In the genomic region with DNA sequence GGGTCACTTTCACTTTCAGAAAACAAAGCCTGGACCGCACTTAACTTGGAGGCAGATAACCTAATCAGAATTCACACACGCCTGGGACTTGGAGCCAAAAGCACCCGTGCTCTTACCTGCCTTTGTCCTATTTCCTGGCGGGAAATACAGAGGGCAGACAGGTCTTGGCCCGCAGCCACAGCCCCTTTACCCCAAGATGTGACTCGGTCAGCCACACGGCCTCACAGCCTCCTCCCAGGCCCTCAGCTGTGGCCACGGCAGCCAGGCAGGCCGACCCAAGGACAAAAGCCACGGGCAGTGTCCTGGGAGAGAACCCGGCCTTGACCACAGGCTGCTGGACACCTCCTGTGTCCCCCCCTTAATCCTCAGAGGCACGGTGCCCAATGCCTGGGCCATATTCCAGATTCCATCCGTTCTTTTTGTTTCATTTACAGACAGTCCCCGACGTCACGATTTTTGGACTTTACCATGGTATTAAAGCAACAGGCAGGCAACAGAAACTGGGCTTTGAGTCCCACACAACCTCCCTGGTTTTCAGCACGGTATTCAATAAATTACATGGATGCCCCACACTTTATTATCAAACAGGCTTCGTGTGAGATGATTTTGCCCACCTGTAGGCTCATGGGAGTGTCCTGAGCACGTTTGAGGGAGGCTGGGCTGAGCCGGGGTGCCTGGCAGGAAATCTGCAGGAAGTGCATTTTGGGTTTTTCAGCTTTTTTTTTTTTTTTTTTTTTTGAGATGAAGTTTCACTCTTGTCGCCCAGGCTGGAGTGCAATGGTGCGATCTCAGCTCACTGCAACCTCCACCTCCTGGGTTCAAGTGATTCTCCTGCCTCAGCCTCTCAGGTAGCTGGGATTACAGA, we compare ENCODE assay signal across 10 cellular contexts. TPM values are rescaled to one million over a fixed set of nuclear protein-coding genes. Genes with fewer than 3 reads are reported as not detected.
A peak's percentile ranks its signal among the peaks of the same experiment; 100 is the strongest.
DNase-seq lines count a peak whose midpoint lies in the region; ATAC-seq and TF ChIP-seq lines count a peak whose summit lies in the region.
"Had no signal": no experiment of that assay in that cellular context is flagged by ENCODE, and none has a peak within 500 bp of the region (broad histone marks: within the 10 kb centered on the region; RNA-seq: fewer than 3 reads in every experiment).

No MANE protein-coding gene starts in this region.

- TF ChIP-seq CTCF in HEK293 (tag by site-specific recombination; IDR thresholded peaks at IDR 0.05) (no peak), stomach (IDR thresholded peaks at IDR 0.05) (no peak), progenitor cell of endocrine pancreas (IDR thresholded peaks at IDR 0.05; ENCODE audit: unreplicated experiment) (no peak)

- H3K9me3 Mint-ChIP-seq in progenitor cell of endocrine pancreas (ENCODE audit: low read depth) = no peaks in the 10 kb centered on the region

- no peak for TF ChIP-seq POLR2A in stomach (IDR thresholded peaks at IDR 0.05)

- H3K4me1 Mint-ChIP-seq in progenitor cell of endocrine pancreas (ENCODE audit: low read depth) = peaks cover 7% of the 10 kb centered on the region

- H3K27ac ChIP-seq in HEK293 (ENCODE audit: extremely low read depth, low read depth, low read length) (no peak overlapping the region), stomach (peak overlapping the region; percentile 84 to 92 (median 90))

- ATAC-seq in left lobe of liver = peak; percentile 82
- ATAC-seq in HG02623 (IDR thresholded peaks at IDR 0.05; ENCODE audit: unreplicated experiment) = no peak

- CTCF ChIA-PET in HEK293 (lab: Yijun Ruan, JAX) = no interaction called here

- intact Hi-C loops in stomach (cut with DNase I; ENCODE audit: low total_unique reads) = no loop called here

- no peak overlapping the region for H3K27ac Mint-ChIP-seq in progenitor cell of endocrine pancreas

- H3K27me3 ChIP-seq in stomach = no peaks in the 10 kb centered on the region

- H3K9me3 ChIP-seq in HEK293 (ENCODE audit: control insufficient read depth, insufficient read depth, low read depth, low read length) (no peaks in the 10 kb centered on the region), stomach (no peaks in the 10 kb centered on the region)

- H3K27me3 Mint-ChIP-seq in progenitor cell of endocrine pancreas = no peaks in the 10 kb centered on the region

- peaks cover 1% of the 10 kb centered on the region for H3K36me3 Mint-ChIP-seq in progenitor cell of endocrine pancreas (ENCODE audit: insufficient read depth)

- H3K4me3 ChIP-seq in HEK293 (ENCODE audit: low read depth, low read length) (no peak overlapping the region), stomach (peak overlapping the region; percentile 36 to 46 (median 42))

- WGBS in stomach, 5 donors = 8 to 26% (median 12%) methylated on average over 20 to 22 of the region's 22 CpGs

- H3K36me3 ChIP-seq in HEK293 (ENCODE audit: control insufficient read depth in 2 of 2, insufficient read depth in 1 of 2, low read length in 2 of 2) (no peaks in the 10 kb centered on the region), stomach (no peaks in the 10 kb centered on the region)

- no peaks in the 10 kb centered on the region; the same call in 1 of the 2 replicates for H3K4me1 ChIP-seq in HEK293 (ENCODE audit: control insufficient read depth, insufficient read depth, low read length)
- peaks cover 37 to 43% (median 39%) of the 10 kb centered on the region in 4 donors for H3K4me1 ChIP-seq in stomach

- POLR2A ChIA-PET in HEK293 (lab: Yijun Ruan, JAX) = no interaction called here

- peak; percentile 61 for DNase-seq in cerebellar cortex (ENCODE audit: low spot score)
- DNase-seq in left lobe of liver (ENCODE audit: low spot score) = peak; percentile 90
- peak; percentile 85 for DNase-seq in stomach
- DNase-seq in activated CD8-positive, alpha-beta memory T cell treated with anti-CD3 and anti-CD28 coated beads, Interleukin-2, amount 50 U/mL, for 4 hours = no peak
- no peak for DNase-seq in progenitor cell of endocrine pancreas (ENCODE audit: low spot score, unreplicated experiment)
- DNase-seq in NCI-H2107 treated with DMSO at 0.1 percent for 48 hours (lab: John Stamatoyannopoulos, UW; ENCODE audit: unreplicated experiment) = no peak
- DNase-seq: H7, KBM-7 had no signal

- no peak overlapping the region for H3K4me3 Mint-ChIP-seq in progenitor cell of endocrine pancreas (ENCODE audit: low read depth)

- TF ChIP-seq EP300 in stomach (IDR thresholded peaks at IDR 0.05) = no peak

TF ChIP-seq in HEK293, 187 proteins besides CTCF, POLR2A, EP300 and RAD21:
- TF ChIP-seq ZNF626 (tag by site-specific recombination; IDR thresholded peaks at IDR 0.05) (no peak), SCRT2 (tag by site-specific recombination; IDR thresholded peaks at IDR 0.05) (peak; percentile 73)

RNA-seq across cellular contexts. Expression of a gene that starts 30.0 kb away (rescaled TPM):
- total RNA-seq in left lobe of liver (50.6 TPM), stomach (10 to 100 TPM; 15.2 to 63.4 (median 27.2) TPM), progenitor cell of endocrine pancreas (37.9 and 41.1 TPM in 2 replicates)
- polyA plus RNA-seq in stomach = 10 to 100 TPM in 2 of 3 donors, 1 to 10 TPM in 1; 9.6 to 22.2 (median 21.4) TPM

RNA-seq across cellular contexts. Expression of a gene that starts 34.9 kb away (rescaled TPM):
- total RNA-seq in left lobe of liver (6.8 TPM), stomach (10 to 100 TPM in 2 of 5 donors, 1 to 10 TPM in 3; 3.5 to 56.2 (median 5.8) TPM), progenitor cell of endocrine pancreas (26.9 and 28.0 TPM in 2 replicates)
- 1 to 10 TPM in 2 of 3 donors, under 1 TPM in 1; 0.61 to 2.2 (median 1.6) TPM for polyA plus RNA-seq in stomach

RNA-seq across cellular contexts. Expression of a gene that starts 35.7 kb away (rescaled TPM):
- total RNA-seq in left lobe of liver (16.4 TPM), stomach (10 to 100 TPM; 12.7 to 22.2 (median 21.0) TPM), progenitor cell of endocrine pancreas (85.1 and 87.9 TPM in 2 replicates)
- polyA plus RNA-seq in stomach = 10 to 100 TPM in 1 of 3 donors, 1 to 10 TPM in 2; 3.0 to 17.1 (median 6.6) TPM

Comparison
In these comparisons a context has a peak if more than half of its experiments do, and no peak if none do; other contexts are left out.
1. DNase-seq: peak in cerebellar cortex (single experiment), left lobe of liver (single experiment) and stomach (single experiment); none in activated CD8-positive, alpha-beta memory T cell treated with anti-CD3 and anti-CD28 coated beads, Interleukin-2, amount 50 U/mL, for 4 hours (single experiment), progenitor cell of endocrine pancreas (single experiment) and NCI-H2107 treated with DMSO at 0.1 percent for 48 hours (single experiment).